ENCODE assay signal across 11 cellular contexts in the genomic region with DNA sequence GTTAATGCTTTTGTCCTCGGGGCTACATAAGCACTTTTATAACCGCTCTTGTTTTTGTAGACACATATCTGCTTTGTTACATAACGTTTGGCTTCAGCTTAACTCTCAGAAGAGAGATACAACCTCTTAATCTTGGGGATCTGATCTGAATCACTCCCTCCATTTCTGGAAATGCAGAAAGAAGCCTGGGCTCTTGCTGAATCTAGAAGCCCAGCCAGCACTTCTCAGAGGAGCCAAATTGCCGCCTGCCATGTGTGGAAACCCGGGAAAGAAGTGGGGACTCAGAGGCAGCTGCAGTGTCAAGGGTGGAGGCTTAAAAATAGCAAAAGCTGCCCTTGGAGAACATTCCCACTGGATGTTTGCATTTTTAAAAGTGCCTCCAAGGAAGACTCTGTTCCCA.
A peak's percentile ranks its signal among the peaks of the same experiment; 100 is the strongest.
DNase-seq lines count a peak whose midpoint lies in the region; TF ChIP-seq lines count a peak whose summit lies in the region.
"Had no signal": no experiment of that assay in that cellular context is flagged by ENCODE, and none has a peak within 500 bp of the region (broad histone marks: within the 10 kb centered on the region; RNA-seq: fewer than 3 reads in every experiment).

No MANE protein-coding gene starts in this region.

- peak overlapping the region; percentile 29 for H3K27ac ChIP-seq in cingulate gyrus (ENCODE audit: low read depth, low read length)
- H3K27ac ChIP-seq in rectal smooth muscle tissue (ENCODE audit: low read depth, low read length) = peak overlapping the region; percentile 36
- H3K27ac ChIP-seq in WERI-Rb-1 = no peak overlapping the region
- H3K27ac ChIP-seq: HL-60 had no signal

- DNase-seq in AG10803 (ENCODE audit: low read depth) (peak; percentile 61), hepatic stellate cell (ENCODE audit: low spot score) (peak; percentile 21), kidney tubule cell (ENCODE audit: low spot score) (no peak), WERI-Rb-1 (no peak)
- DNase-seq in effector CD4-positive, alpha-beta T cell = no peak
- DNase-seq in stimulated activated CD8-positive, alpha-beta memory T cell treated with anti-CD3 and anti-CD28 coated beads, Interleukin-4, amount 100 ng/mL, for 48 hours = no peak
- DNase-seq: activated naive CD8-positive, alpha-beta T cell treated with anti-CD3 and anti-CD28 coated beads, Interleukin-2, amount 50 U/mL, for 24 hours; NCI-H446 treated with DMSO at 0.1 percent for 48 hours had no signal

- H3K27me3 ChIP-seq in rectal smooth muscle tissue (ENCODE audit: control insufficient read depth, insufficient read depth, low read length) = no peaks in the 10 kb centered on the region
- H3K27me3 ChIP-seq in WERI-Rb-1 (ENCODE audit: insufficient read depth, low read depth, severe bottlenecking) = peaks cover 21% of the 10 kb centered on the region

- no peak for TF ChIP-seq CTCF in AG10803 (conservative IDR thresholded peaks at IDR 0.05; ENCODE audit: low read length)
- TF ChIP-seq CTCF in WERI-Rb-1 (IDR thresholded peaks at IDR 0.05; ENCODE audit: low read depth, low read length) = no peak

- H3K36me3 ChIP-seq in rectal smooth muscle tissue (ENCODE audit: control insufficient read depth, insufficient read depth, low read length) = no peaks in the 10 kb centered on the region
- H3K36me3 ChIP-seq in WERI-Rb-1 = no peaks in the 10 kb centered on the region

- H3K4me3 ChIP-seq in AG10803 (ENCODE audit: low read length) = no peak overlapping the region
- H3K4me3 ChIP-seq in rectal smooth muscle tissue (ENCODE audit: low read length) = no peak overlapping the region
- no peak overlapping the region for H3K4me3 ChIP-seq in WERI-Rb-1 (ENCODE audit: low read depth, low read length)

- no peaks in the 10 kb centered on the region for H3K9me3 ChIP-seq in WERI-Rb-1 (ENCODE audit: severe bottlenecking)

- H3K4me1 ChIP-seq in rectal smooth muscle tissue (ENCODE audit: control insufficient read depth, insufficient read depth, low read length) = peaks cover 20% of the 10 kb centered on the region

- H3K9ac ChIP-seq in rectal smooth muscle tissue (ENCODE audit: low read length) = no peak overlapping the region

Comparison
In these comparisons a context has a peak if more than half of its experiments do, and no peak if none do; other contexts are left out.
1. DNase-seq: peak in AG10803 (single experiment) and hepatic stellate cell (single experiment); none in effector CD4-positive, alpha-beta T cell (single experiment), kidney tubule cell (single experiment), WERI-Rb-1 (single experiment) and stimulated activated CD8-positive, alpha-beta memory T cell treated with anti-CD3 and anti-CD28 coated beads, Interleukin-4, amount 100 ng/mL, for 48 hours (single experiment).